Comparison of ENCODE assay signal across 10 cellular contexts in the genomic region with DNA sequence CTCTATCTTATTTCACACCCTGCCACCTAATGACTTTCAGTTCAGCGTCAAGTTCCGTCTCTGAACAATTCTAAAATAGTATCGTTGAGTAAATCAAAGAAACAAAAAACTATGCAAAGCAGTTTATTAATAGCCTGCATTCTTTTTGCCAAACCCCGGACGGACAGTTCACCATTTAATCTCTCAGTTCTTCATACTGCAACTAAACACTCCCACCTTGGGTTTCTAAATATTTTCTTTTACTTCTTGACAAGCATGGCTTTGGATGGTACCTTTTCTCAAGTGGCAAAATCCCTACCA. TPM values are rescaled to one million over a fixed set of nuclear protein-coding genes. Genes with fewer than 3 reads are reported as not detected.
DNase-seq lines count a peak whose midpoint lies in the region; ATAC-seq and TF ChIP-seq lines count a peak whose summit lies in the region.
"Had no signal": no experiment of that assay in that cellular context is flagged by ENCODE, and none has a peak within 500 bp of the region (broad histone marks: within the 10 kb centered on the region; RNA-seq: fewer than 3 reads in every experiment).

No MANE protein-coding gene starts in this region.

- H3K27ac ChIP-seq in SU-DHL-6 (ENCODE audit: low read depth, low read length) (peak overlapping the region; percentile 94), upper lobe of right lung (peak overlapping the region; percentile 30)
- H3K27ac ChIP-seq: VCaP had no signal

- H3K36me3 ChIP-seq in SU-DHL-6 (ENCODE audit: low read length), result no peaks in the 10 kb centered on the region; the same call in 1 of the 2 replicates
- H3K36me3 ChIP-seq in upper lobe of right lung, result no peaks in the 10 kb centered on the region

- no peak overlapping the region for H2AFZ ChIP-seq in SU-DHL-6 (ENCODE audit: low read depth, low read length, severe bottlenecking)

- H3F3A ChIP-seq in SU-DHL-6 (ENCODE audit: insufficient read depth), result peaks cover 28% of the 10 kb centered on the region

- H3K9ac ChIP-seq in SU-DHL-6 (ENCODE audit: low read length), result peak overlapping the region; percentile 49; the same call in 1 of the 2 replicates

- peak overlapping the region; percentile 59 for H3K4me3 ChIP-seq in SU-DHL-6 (ENCODE audit: insufficient read depth, low read length, poor library complexity, severe bottlenecking)
- H3K4me3 ChIP-seq in upper lobe of right lung, result peak overlapping the region; percentile 45

- H3K27me3 ChIP-seq in SU-DHL-6 (ENCODE audit: low read length) (no peaks in the 10 kb centered on the region), upper lobe of right lung (peaks cover 18% of the 10 kb centered on the region)

- no peaks in the 10 kb centered on the region for H3K9me2 ChIP-seq in SU-DHL-6 (replicated peaks; ENCODE audit: insufficient read depth, low read length)

- H3K4me1 ChIP-seq in upper lobe of right lung, result peaks cover 13% of the 10 kb centered on the region

- no peaks in the 10 kb centered on the region for H4K20me1 ChIP-seq in SU-DHL-6 (ENCODE audit: low read depth, low read length)

- TF ChIP-seq CTCF in SU-DHL-6 (IDR thresholded peaks at IDR 0.05; ENCODE audit: insufficient read depth, low read length, poor library complexity, severe bottlenecking) (no peak), upper lobe of right lung (IDR thresholded peaks at IDR 0.05) (no peak)

- no peaks in the 10 kb centered on the region for H3K9me3 ChIP-seq in SU-DHL-6 (ENCODE audit: insufficient read depth, low read length)
- no peaks in the 10 kb centered on the region for H3K9me3 ChIP-seq in upper lobe of right lung

- no peak for DNase-seq in upper lobe of right lung
- no peak for DNase-seq in dermis blood vessel endothelial cell
- no peak for DNase-seq in AG20443 (ENCODE audit: low spot score)
- DNase-seq in globus pallidus (ENCODE audit: low spot score), result no peak
- DNase-seq: foreskin fibroblast; NK-92 treated with Interleukin-12 subunit alpha and Interleukin-12 subunit beta, amount 100 ng/mL, for 24 hours had no signal

- H3K4me2 ChIP-seq in SU-DHL-6 (ENCODE audit: low read depth, low read length, poor library complexity, severe bottlenecking), result peak overlapping the region; percentile 97

- ATAC-seq in GM19324 (IDR thresholded peaks at IDR 0.05; ENCODE audit: low FRiP score, unreplicated experiment) (peak; percentile 71), HG02840 (IDR thresholded peaks at IDR 0.05; ENCODE audit: low FRiP score, unreplicated experiment) (peak; percentile 85), upper lobe of right lung (no peak)

- no peaks in the 10 kb centered on the region for H3K79me2 ChIP-seq in SU-DHL-6 (ENCODE audit: insufficient read depth, low read length)

- intact Hi-C loops in upper lobe of right lung (cut with DNase I), result no loop called here

RNA-seq across cellular contexts. Expression of a gene that starts 1.2 kb away (rescaled TPM):
- total RNA-seq in upper lobe of right lung (106 TPM), dermis blood vessel endothelial cell (0.05 TPM in 1 of 2 replicates, not detected in the other)

RNA-seq across cellular contexts. Expression of a gene that starts 32.7 kb away (rescaled TPM):
- total RNA-seq in upper lobe of right lung (30.3 TPM), dermis blood vessel endothelial cell (20.4 and 29.0 TPM in 2 replicates)

Comparison
In these comparisons a context has a peak if more than half of its experiments do, and no peak if none do; other contexts are left out.
1. RNA of a gene that starts 1.2 kb away (total RNA-seq): 106 TPM in upper lobe of right lung (single experiment); 0.05 TPM in dermis blood vessel endothelial cell; every median in the first group is over 100 times any median in the second.